Comparison of ENCODE assay signal across 22 cellular contexts in genomic region chr20:3697588-3698235, GRCh38. TPM values are rescaled to one million over a fixed set of nuclear protein-coding genes. Genes with fewer than 3 reads are reported as not detected.
"Had no signal": no experiment of that assay in that cellular context is flagged by ENCODE, and none has a peak within 500 bp of the region (broad histone marks: within the 10 kb centered on the region; RNA-seq: fewer than 3 reads in every experiment).

No MANE protein-coding gene starts in this region.

- H3K27me3 ChIP-seq: breast epithelium, esophagus squamous epithelium, tibial nerve had no signal

- H3K27ac ChIP-seq: breast epithelium, epithelial cell of prostate, esophagus squamous epithelium, tibial nerve had no signal

- H3K9me3 ChIP-seq: esophagus squamous epithelium had no signal

- H3K36me3 ChIP-seq: breast epithelium, esophagus squamous epithelium, tibial nerve had no signal

- DNase-seq: activated CD4-positive, alpha-beta T cell treated with anti-CD3 and anti-CD28 coated beads for 4 hours; activated CD4-positive, alpha-beta T cell treated with anti-CD3 and anti-CD28 coated beads, Interleukin-2, amount 50 U/mL, for 4 hours; activated CD4-positive, CD25-positive, alpha-beta regulatory T cell; activated naive CD4-positive, alpha-beta T cell; activated T-cell treated with anti-CD3 and anti-CD28 coated beads for 4 hours; activated T-cell treated with anti-CD3 and anti-CD28 coated beads, Interleukin-2, amount 50 U/mL, for 72 hours; central memory CD4-positive, alpha-beta T cell; esophagus squamous epithelium; foreskin melanocyte; left cardiac atrium; left ventricle myocardium superior; mammary epithelial cell; naive B cell; nucleus accumbens; right cardiac atrium; stimulated activated CD4-positive, alpha-beta T cell treated with anti-CD3 and anti-CD28 coated beads, Interleukin-2, amount 100 ng/mL, for 48 hours; stimulated activated naive CD4-positive, alpha-beta T cell treated with Interleukin-2 at 50 U/mL for 16 hours had no signal

- H3K4me3 ChIP-seq: breast epithelium, esophagus squamous epithelium, tibial nerve had no signal

- H3K4me1 ChIP-seq: breast epithelium, esophagus squamous epithelium, tibial nerve had no signal

RNA-seq across cellular contexts. Expression of gene SIGLEC1, which starts 14.7 kb away (rescaled TPM):
- polyA plus RNA-seq: mammary epithelial cell had no signal

RNA-seq across cellular contexts. Expression of gene ADAM33, which starts 15.9 kb away (rescaled TPM):
- polyA plus RNA-seq: mammary epithelial cell, neural cell had no signal

RNA-seq across cellular contexts. Expression of gene GFRA4, which starts 34.5 kb away (rescaled TPM):
- polyA plus RNA-seq: mammary epithelial cell, neural cell, right cardiac atrium, urinary bladder had no signal

RNA-seq across cellular contexts. Expression of gene HSPA12B, which starts 34.8 kb away (rescaled TPM):
- polyA plus RNA-seq: mammary epithelial cell, neural cell had no signal
